ENCODE assay signal across 10 cellular contexts in the genomic region with DNA sequence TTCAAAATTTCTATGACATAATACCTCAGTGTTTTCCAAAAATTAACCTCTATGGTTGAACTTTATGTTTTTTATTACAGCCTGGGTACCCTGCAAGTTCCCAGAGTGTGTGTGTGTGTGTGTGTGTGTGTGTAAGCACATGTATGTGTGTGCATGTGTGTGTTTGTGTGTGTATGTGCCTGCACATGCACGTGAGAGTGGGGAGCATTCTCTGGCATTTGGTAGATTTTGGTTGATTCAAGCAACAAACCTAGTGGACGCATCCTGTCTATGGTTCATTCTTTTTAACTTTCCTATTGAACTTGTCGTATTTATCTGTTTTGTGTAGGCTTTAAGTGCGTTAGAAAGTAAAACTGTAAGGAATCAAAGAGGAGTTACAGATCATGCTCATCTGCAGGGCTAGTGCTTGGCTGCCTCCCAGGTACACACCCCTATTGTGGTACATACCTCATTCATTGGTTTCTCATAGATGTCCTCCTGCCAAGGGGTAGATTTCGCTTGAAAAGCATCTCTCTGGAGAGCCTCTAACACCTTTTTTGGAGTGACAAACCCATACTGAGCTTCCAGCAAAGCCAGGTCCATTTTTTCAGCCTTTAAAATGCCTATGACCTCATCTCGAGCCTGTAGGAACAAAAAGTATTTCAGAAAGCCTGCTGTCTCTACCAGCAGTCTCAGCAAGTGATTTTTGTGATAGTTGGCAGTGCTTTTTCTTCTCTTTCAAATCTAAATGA.
A peak's percentile ranks its signal among the peaks of the same experiment; 100 is the strongest.
DNase-seq lines count a peak whose midpoint lies in the region; ATAC-seq and TF ChIP-seq lines count a peak whose summit lies in the region.
"Had no signal": no experiment of that assay in that cellular context is flagged by ENCODE, and none has a peak within 500 bp of the region (broad histone marks: within the 10 kb centered on the region; RNA-seq: fewer than 3 reads in every experiment).

No MANE protein-coding gene starts in this region.

- H3K27ac Mint-ChIP-seq in CD4-positive, alpha-beta T cell, result no peak overlapping the region
- H3K27ac Mint-ChIP-seq: activated naive CD8-positive, alpha-beta T cell treated with anti-CD3 and anti-CD28 coated beads for 36 hours had no signal

- peak; percentile 51 to 84 for ATAC-seq in left cardiac atrium
- no peak for ATAC-seq in CD4-positive, alpha-beta T cell (ENCODE audit: poor library complexity)
- no peak for ATAC-seq in HG03442 (IDR thresholded peaks at IDR 0.05; ENCODE audit: unreplicated experiment)

- intact Hi-C loops in ascending aorta (cut with DNase I) (loop anchor here (5.0 kb wide), 1 partner anchor 52 kb away; no protein-coding TSS in a partner anchor), left cardiac atrium (cut with DNase I) (loop anchor here in 1 of 2 donors (5.0 to 10.0 kb wide), 3 partner anchors 52 to 325 kb away; no protein-coding TSS in a partner anchor)
- intact Hi-C loops in CD4-positive, alpha-beta T cell (cut with DNase I, micrococcal nuclease), result no loop called here

- DNase-seq in HPDE6-E6E7 (ENCODE audit: extremely low spot score) (peak; percentile 4), ascending aorta (ENCODE audit: low spot score in 2 of 2) (peak in 1 of 2 donors; percentile 73), left cardiac atrium (peak; percentile 52), skeletal muscle cell (ENCODE audit: low read depth) (peak; percentile 86), foreskin melanocyte (no peak), LoVo (ENCODE audit: low spot score) (no peak)
- no peak for DNase-seq in CD4-positive, alpha-beta T cell
- DNase-seq: activated naive CD8-positive, alpha-beta T cell treated with anti-CD3 and anti-CD28 coated beads for 36 hours; WERI-Rb-1 had no signal

- no peaks in the 10 kb centered on the region for H3K27me3 Mint-ChIP-seq in CD4-positive, alpha-beta T cell
- H3K27me3 Mint-ChIP-seq: activated naive CD8-positive, alpha-beta T cell treated with anti-CD3 and anti-CD28 coated beads for 36 hours had no signal

- H3K27me3 ChIP-seq in ascending aorta, result no peaks in the 10 kb centered on the region
- H3K27me3 ChIP-seq in CD4-positive, alpha-beta T cell (ENCODE audit: control insufficient read depth, insufficient read depth, low read length), result no peaks in the 10 kb centered on the region

- H3K36me3 Mint-ChIP-seq in CD4-positive, alpha-beta T cell (ENCODE audit: low read depth), result peaks cover 12% of the 10 kb centered on the region

- peak overlapping the region; percentile 78 to 84 for H3K27ac ChIP-seq in ascending aorta
- no peak overlapping the region for H3K27ac ChIP-seq in CD4-positive, alpha-beta T cell (ENCODE audit: low read depth, low read length)
- H3K27ac ChIP-seq: WERI-Rb-1 had no signal

- CTCF ChIA-PET in CD4-positive, alpha-beta T cell (lab: Charles Lee), result no interaction called here

- H3K4me3 Mint-ChIP-seq in CD4-positive, alpha-beta T cell, result no peak overlapping the region
- H3K4me3 Mint-ChIP-seq: activated naive CD8-positive, alpha-beta T cell treated with anti-CD3 and anti-CD28 coated beads for 36 hours had no signal

- no peaks in the 10 kb centered on the region for H3K4me1 Mint-ChIP-seq in CD4-positive, alpha-beta T cell (ENCODE audit: low read depth)

- no peaks in the 10 kb centered on the region for H3K36me3 ChIP-seq in ascending aorta

- H3K4me1 ChIP-seq in ascending aorta, result peaks cover 4 to 40% of the 10 kb centered on the region in 2 donors

- H3K4me3 ChIP-seq in ascending aorta, result peak overlapping the region in 1 of 2 donors; percentile 30
- no peak overlapping the region for H3K4me3 ChIP-seq in skeletal muscle cell (ENCODE audit: low read depth, low read length)

- TF ChIP-seq CTCF in ascending aorta (IDR thresholded peaks at IDR 0.05), result no peak
- TF ChIP-seq CTCF in CD4-positive, alpha-beta T cell (IDR thresholded peaks at IDR 0.05), result no peak

- H3K9me3 ChIP-seq in ascending aorta, result no peaks in the 10 kb centered on the region
- no peaks in the 10 kb centered on the region for H3K9me3 ChIP-seq in CD4-positive, alpha-beta T cell (ENCODE audit: control insufficient read depth, low read length)

- POLR2A ChIA-PET in CD4-positive, alpha-beta T cell (lab: Charles Lee), result no interaction called here

- H3K9me3 Mint-ChIP-seq in CD4-positive, alpha-beta T cell, result no peaks in the 10 kb centered on the region
- H3K9me3 Mint-ChIP-seq: activated naive CD8-positive, alpha-beta T cell treated with anti-CD3 and anti-CD28 coated beads for 36 hours had no signal

Comparison
In these comparisons a context has a peak if more than half of its experiments do, and no peak if none do; other contexts are left out.
1. DNase-seq: peak in HPDE6-E6E7 (single experiment), left cardiac atrium (single experiment) and skeletal muscle cell (single experiment); none in CD4-positive, alpha-beta T cell (0 of 10), foreskin melanocyte (single experiment) and LoVo (single experiment).
2. ATAC-seq: peak in left cardiac atrium (2 of 2); none in CD4-positive, alpha-beta T cell (single experiment) and HG03442 (single experiment).